In genomic region chr2:57809230-57809629, GRCh38 we compare ENCODE assay signal across 12 cellular contexts.
A peak's percentile ranks its signal among the peaks of the same experiment; 100 is the strongest.
DNase-seq lines count a peak whose midpoint lies in the region; ATAC-seq and TF ChIP-seq lines count a peak whose summit lies in the region.
"Had no signal": no experiment of that assay in that cellular context is flagged by ENCODE, and none has a peak within 500 bp of the region (broad histone marks: within the 10 kb centered on the region; RNA-seq: fewer than 3 reads in every experiment).

No MANE protein-coding gene starts in this region.

- H3K4me1 ChIP-seq in endodermal cell (ENCODE audit: control insufficient read depth, insufficient read depth, low read length) (no peaks in the 10 kb centered on the region), breast epithelium (no peaks in the 10 kb centered on the region)

- DNase-seq in endodermal cell = no peak
- DNase-seq in activated CD4-positive, alpha-beta T cell treated with anti-CD3 and anti-CD28 coated beads for 48 hours = no peak
- DNase-seq in mesothelial cell of epicardium (ENCODE audit: low spot score in 2 of 2, unreplicated experiment in 2 of 2) = no peak
- no peak for DNase-seq in breast epithelium (ENCODE audit: low spot score in 2 of 2)
- DNase-seq: activated T-cell treated with anti-CD3 and anti-CD28 coated beads, Interleukin-2, amount 50 U/mL, for 48 hours had no signal

- H3K27me3 Mint-ChIP-seq in endodermal cell (ENCODE audit: insufficient read depth) (no peaks in the 10 kb centered on the region), mesothelial cell of epicardium (ENCODE audit: low read depth) (no peaks in the 10 kb centered on the region)
- H3K27me3 Mint-ChIP-seq: progenitor cell of endocrine pancreas had no signal

- no peaks in the 10 kb centered on the region for H3K36me3 ChIP-seq in endodermal cell (ENCODE audit: control insufficient read depth, insufficient read depth, low read length)
- H3K36me3 ChIP-seq in breast epithelium = no peaks in the 10 kb centered on the region
- H3K36me3 ChIP-seq: HAP-1 had no signal

- no peaks in the 10 kb centered on the region for H3K27me3 ChIP-seq in endodermal cell (ENCODE audit: control insufficient read depth, insufficient read depth, low read length, poor library complexity, severe bottlenecking)
- no peaks in the 10 kb centered on the region for H3K27me3 ChIP-seq in breast epithelium

- no peaks in the 10 kb centered on the region for H3K9me3 Mint-ChIP-seq in endodermal cell
- no peaks in the 10 kb centered on the region for H3K9me3 Mint-ChIP-seq in mesothelial cell of epicardium

- intact Hi-C loops in breast epithelium (cut with DNase I; ENCODE audit: low total_unique reads) = no loop called here

- ATAC-seq in GM18498 (IDR thresholded peaks at IDR 0.05; ENCODE audit: unreplicated experiment) (peak; percentile 96), GM19397 (IDR thresholded peaks at IDR 0.05; ENCODE audit: unreplicated experiment) (peak; percentile 89), HG02759 (IDR thresholded peaks at IDR 0.05; ENCODE audit: unreplicated experiment) (peak; percentile 87), HG03378 (IDR thresholded peaks at IDR 0.05; ENCODE audit: unreplicated experiment) (peak; percentile 90)

- no peak overlapping the region for H3K27ac ChIP-seq in endodermal cell (ENCODE audit: low read depth, low read length)
- H3K27ac ChIP-seq in breast epithelium = no peak overlapping the region
- H3K27ac ChIP-seq: epithelial cell of prostate had no signal

- no peak overlapping the region for H3K27ac Mint-ChIP-seq in endodermal cell
- H3K27ac Mint-ChIP-seq in mesothelial cell of epicardium = no peak overlapping the region
- H3K27ac Mint-ChIP-seq: progenitor cell of endocrine pancreas had no signal

- no peak overlapping the region for H3K4me3 ChIP-seq in endodermal cell (ENCODE audit: low read length)
- H3K4me3 ChIP-seq in breast epithelium = no peak overlapping the region
- H3K4me3 ChIP-seq: HAP-1 had no signal

- no peak for TF ChIP-seq POLR2A in breast epithelium (IDR thresholded peaks at IDR 0.05)

- H3K4me1 Mint-ChIP-seq in endodermal cell = no peaks in the 10 kb centered on the region
- peaks cover 23% of the 10 kb centered on the region for H3K4me1 Mint-ChIP-seq in mesothelial cell of epicardium

- no peak for TF ChIP-seq CTCF in endodermal cell (conservative IDR thresholded peaks at IDR 0.05)
- TF ChIP-seq CTCF in mesothelial cell of epicardium (IDR thresholded peaks at IDR 0.05; ENCODE audit: unreplicated experiment) = no peak
- no peak for TF ChIP-seq CTCF in breast epithelium (IDR thresholded peaks at IDR 0.05)

- H3K9ac ChIP-seq in endodermal cell (ENCODE audit: extremely low read depth, low read length, poor library complexity, severe bottlenecking) = no peak overlapping the region

- no peak overlapping the region for H3K4me3 Mint-ChIP-seq in endodermal cell
- no peak overlapping the region for H3K4me3 Mint-ChIP-seq in mesothelial cell of epicardium

- H3K36me3 Mint-ChIP-seq in endodermal cell (ENCODE audit: low read depth) = no peaks in the 10 kb centered on the region
- no peaks in the 10 kb centered on the region for H3K36me3 Mint-ChIP-seq in mesothelial cell of epicardium

- H3K9me3 ChIP-seq in endodermal cell (ENCODE audit: control insufficient read depth, low read length) (no peaks in the 10 kb centered on the region), breast epithelium (no peaks in the 10 kb centered on the region)
- H3K9me3 ChIP-seq: HAP-1 had no signal
